ENCODE assay signal across 17 cellular contexts in genomic region chr3:64176461-64176996, GRCh38. TPM values are rescaled to one million over a fixed set of nuclear protein-coding genes. Genes with fewer than 3 reads are reported as not detected.
A peak's percentile ranks its signal among the peaks of the same experiment; 100 is the strongest.
DNase-seq lines count a peak whose midpoint lies in the region; ATAC-seq, FAIRE-seq and TF ChIP-seq lines count a peak whose summit lies in the region.
"Had no signal": no experiment of that assay in that cellular context is flagged by ENCODE, and none has a peak within 500 bp of the region (broad histone marks: within the 10 kb centered on the region; RNA-seq: fewer than 3 reads in every experiment).

No MANE protein-coding gene starts in this region.

- peak overlapping the region; percentile 18 for H3K4me3 Mint-ChIP-seq in MCF 10A (ENCODE audit: unreplicated experiment)
- H3K4me3 Mint-ChIP-seq in chondrocyte (ENCODE audit: unreplicated experiment) = no peak overlapping the region
- H3K4me3 Mint-ChIP-seq in activated T-helper 1 cell treated with anti-CD3 and anti-CD28 coated beads, Interleukin-12 subunit alpha, Interleukin-12 subunit beta, Interleukin-2, Interleukin-4 antibody, amounts not matched to agents 30 ng/mL and 10 ng/mL and 1 ng/mL, durations not matched to agents 14 hours and 24 hours and 36 hours = no peak overlapping the region
- H3K4me3 Mint-ChIP-seq: activated T-cell treated with anti-CD3 and anti-CD28 coated beads, Interleukin-2, amount 50 U/mL, for 24 hours; dendritic cell treated with granulocyte-macrophage colony-stimulating factor and Interleukin-4, amounts not matched to agents 40 ng/mL and 50 ng/mL, for 4 days; type B pancreatic cell had no signal

- intact Hi-C loops in MCF 10A (cut with micrococcal nuclease) = no loop called here
- intact Hi-C loops in breast epithelium (cut with DNase I; ENCODE audit: low total_unique reads) = no loop called here
- intact Hi-C loops in activated T-helper 1 cell treated with anti-CD3 and anti-CD28 coated beads, Interleukin-12 subunit alpha, Interleukin-12 subunit beta, Interleukin-2, Interleukin-4 antibody, amounts not matched to agents 30 ng/mL and 10 ng/mL and 1 ng/mL, durations not matched to agents 14 hours and 24 hours and 36 hours (cut with micrococcal nuclease) = no loop called here
- intact Hi-C loops in A673 (cut with micrococcal nuclease; ENCODE audit: unreplicated experiment) = no loop called here

- H3K36me3 ChIP-seq in breast epithelium = no peaks in the 10 kb centered on the region
- H3K36me3 ChIP-seq in A673 (ENCODE audit: insufficient read depth, low read length, poor library complexity, severe bottlenecking) = no peaks in the 10 kb centered on the region
- H3K36me3 ChIP-seq: adrenal gland had no signal

- no peak overlapping the region for H3K4me3 ChIP-seq in breast epithelium
- H3K4me3 ChIP-seq in A673 (ENCODE audit: low read depth, low read length, poor library complexity, severe bottlenecking) = no peak overlapping the region
- H3K4me3 ChIP-seq: adrenal gland, mucosa of descending colon had no signal

- no peaks in the 10 kb centered on the region for H3K27me3 ChIP-seq in breast epithelium
- H3K27me3 ChIP-seq in A673 (replicated peaks; ENCODE audit: insufficient read depth, low read depth, low read length, poor library complexity) = peaks cover 4% of the 10 kb centered on the region
- H3K27me3 ChIP-seq: adrenal gland had no signal

- TF ChIP-seq CTCF in MCF 10A (IDR thresholded peaks at IDR 0.05; ENCODE audit: unreplicated experiment) = no peak
- TF ChIP-seq CTCF in breast epithelium (IDR thresholded peaks at IDR 0.05) = no peak
- TF ChIP-seq CTCF in chondrocyte (IDR thresholded peaks at IDR 0.05) = no peak
- no peak for TF ChIP-seq CTCF in A673 (conservative IDR thresholded peaks at IDR 0.05; ENCODE audit: low read depth, low read length)

- no peaks in the 10 kb centered on the region for H3K9me3 Mint-ChIP-seq in MCF 10A (ENCODE audit: unreplicated experiment)
- H3K9me3 Mint-ChIP-seq in chondrocyte (ENCODE audit: low read depth) = no peaks in the 10 kb centered on the region
- H3K9me3 Mint-ChIP-seq in activated T-helper 1 cell treated with anti-CD3 and anti-CD28 coated beads, Interleukin-12 subunit alpha, Interleukin-12 subunit beta, Interleukin-2, Interleukin-4 antibody, amounts not matched to agents 30 ng/mL and 10 ng/mL and 1 ng/mL, durations not matched to agents 14 hours and 24 hours and 36 hours = no peaks in the 10 kb centered on the region
- H3K9me3 Mint-ChIP-seq: activated T-cell treated with anti-CD3 and anti-CD28 coated beads, Interleukin-2, amount 50 U/mL, for 24 hours; dendritic cell treated with granulocyte-macrophage colony-stimulating factor and Interleukin-4, amounts not matched to agents 40 ng/mL and 50 ng/mL, for 4 days had no signal

- H3K4me1 Mint-ChIP-seq in MCF 10A (ENCODE audit: insufficient read depth, unreplicated experiment) (peaks cover 24% of the 10 kb centered on the region), chondrocyte (ENCODE audit: low read depth) (peaks cover 41% of the 10 kb centered on the region)
- H3K4me1 Mint-ChIP-seq in activated T-helper 1 cell treated with anti-CD3 and anti-CD28 coated beads, Interleukin-12 subunit alpha, Interleukin-12 subunit beta, Interleukin-2, Interleukin-4 antibody, amounts not matched to agents 30 ng/mL and 10 ng/mL and 1 ng/mL, durations not matched to agents 14 hours and 24 hours and 36 hours (ENCODE audit: low read depth) = no peaks in the 10 kb centered on the region

- CTCF ChIA-PET in MCF 10A (lab: Yijun Ruan, JAX) (interaction anchor here (1.0 kb wide), 1 partner anchor 12 kb away, joined by 4 read pairs; no protein-coding TSS in a partner anchor), A673 (lab: Charles Lee) (no interaction called here), HEK293T (lab: Yijun Ruan, JAX) (no interaction called here)

- BruUV-seq in MCF 10A (replicated peaks; lab: Mats Ljungman, UMichigan) (no TSS peak), A673 (replicated peaks; lab: Mats Ljungman, UMichigan) (no TSS peak)

- POLR2A ChIA-PET in MCF 10A (lab: Yijun Ruan, JAX) (interaction anchor here (0.6 to 2.4 kb wide), 9 partner anchors 8 to 48 kb away, joined by 3 to 14 read pairs (median 4); no protein-coding TSS in a partner anchor), A673 (lab: Charles Lee; ENCODE audit: low non-redundant PET) (no interaction called here), HEK293T (lab: Yijun Ruan, JAX) (no interaction called here)

- ATAC-seq in HG03575 (IDR thresholded peaks at IDR 0.05; ENCODE audit: extremely low read depth, insufficient number of reproducible peaks, low FRiP score, unreplicated experiment) = peak; percentile 92
- ATAC-seq: mucosa of descending colon had no signal

- H3K27me3 Mint-ChIP-seq in MCF 10A (ENCODE audit: insufficient read depth, unreplicated experiment) (no peaks in the 10 kb centered on the region), chondrocyte (ENCODE audit: low read depth) (no peaks in the 10 kb centered on the region)
- H3K27me3 Mint-ChIP-seq in activated T-helper 1 cell treated with anti-CD3 and anti-CD28 coated beads, Interleukin-12 subunit alpha, Interleukin-12 subunit beta, Interleukin-2, Interleukin-4 antibody, amounts not matched to agents 30 ng/mL and 10 ng/mL and 1 ng/mL, durations not matched to agents 14 hours and 24 hours and 36 hours (ENCODE audit: insufficient read depth) = peaks cover 2% of the 10 kb centered on the region
- H3K27me3 Mint-ChIP-seq: dendritic cell treated with granulocyte-macrophage colony-stimulating factor and Interleukin-4, amounts not matched to agents 40 ng/mL and 50 ng/mL, for 4 days; type B pancreatic cell had no signal

- H3K36me3 Mint-ChIP-seq in MCF 10A (ENCODE audit: insufficient read depth, unreplicated experiment) = peaks cover 5% of the 10 kb centered on the region
- H3K36me3 Mint-ChIP-seq in chondrocyte (ENCODE audit: low read depth) = peaks cover 7% of the 10 kb centered on the region
- H3K36me3 Mint-ChIP-seq in activated T-helper 1 cell treated with anti-CD3 and anti-CD28 coated beads, Interleukin-12 subunit alpha, Interleukin-12 subunit beta, Interleukin-2, Interleukin-4 antibody, amounts not matched to agents 30 ng/mL and 10 ng/mL and 1 ng/mL, durations not matched to agents 14 hours and 24 hours and 36 hours (ENCODE audit: low read depth) = no peaks in the 10 kb centered on the region

- H3K9me3 ChIP-seq in breast epithelium (no peaks in the 10 kb centered on the region), A673 (ENCODE audit: low read depth, low read length, poor library complexity, severe bottlenecking) (no peaks in the 10 kb centered on the region)
- H3K9me3 ChIP-seq: adrenal gland, mucosa of descending colon had no signal

- H3K27ac ChIP-seq in breast epithelium = no peak overlapping the region
- no peak overlapping the region for H3K27ac ChIP-seq in A673 (ENCODE audit: low read depth, low read length, poor library complexity, severe bottlenecking)
- H3K27ac ChIP-seq: adrenal gland had no signal

- no peaks in the 10 kb centered on the region for H3K4me1 ChIP-seq in breast epithelium
- no peaks in the 10 kb centered on the region for H3K4me1 ChIP-seq in A673 (ENCODE audit: insufficient read depth, low read length, poor library complexity, severe bottlenecking)
- H3K4me1 ChIP-seq: adrenal gland had no signal

- no peak for TF ChIP-seq POLR2A in breast epithelium (IDR thresholded peaks at IDR 0.05)

- DNase-seq in MCF 10A (ENCODE audit: unreplicated experiment) (no peak), breast epithelium (ENCODE audit: low spot score in 2 of 2) (no peak), chondrocyte (ENCODE audit: low spot score) (no peak), frontal cortex (ENCODE audit: low spot score in 2 of 2) (no peak), A673 (ENCODE audit: low spot score) (no peak), HEK293T (ENCODE audit: extremely low spot score) (no peak)
- DNase-seq in activated T-helper 1 cell treated with anti-CD3 and anti-CD28 coated beads, Interleukin-12 subunit alpha, Interleukin-12 subunit beta, Interleukin-2, Interleukin-4 antibody, amounts not matched to agents 30 ng/mL and 10 ng/mL and 1 ng/mL, durations not matched to agents 14 hours and 24 hours and 36 hours (ENCODE audit: low spot score) = no peak
- DNase-seq: 8988T; activated T-cell treated with anti-CD3 and anti-CD28 coated beads, Interleukin-2, amount 50 U/mL, for 24 hours; adrenal gland; COR-L47; mucosa of descending colon; NCI-H2081 treated with DMSO at 0.1 percent for 48 hours had no signal

- FAIRE-seq in frontal cortex (lab: Jason Lieb, UNC) = no peak
- FAIRE-seq: GM19239 had no signal

- peak overlapping the region; percentile 91 for H3K27ac Mint-ChIP-seq in MCF 10A (ENCODE audit: low read depth, unreplicated experiment)
- H3K27ac Mint-ChIP-seq in chondrocyte (ENCODE audit: unreplicated experiment) = peak overlapping the region; percentile 55
- H3K27ac Mint-ChIP-seq in activated T-helper 1 cell treated with anti-CD3 and anti-CD28 coated beads, Interleukin-12 subunit alpha, Interleukin-12 subunit beta, Interleukin-2, Interleukin-4 antibody, amounts not matched to agents 30 ng/mL and 10 ng/mL and 1 ng/mL, durations not matched to agents 14 hours and 24 hours and 36 hours = no peak overlapping the region
- H3K27ac Mint-ChIP-seq: activated T-cell treated with anti-CD3 and anti-CD28 coated beads, Interleukin-2, amount 50 U/mL, for 24 hours; dendritic cell treated with granulocyte-macrophage colony-stimulating factor and Interleukin-4, amounts not matched to agents 40 ng/mL and 50 ng/mL, for 4 days; type B pancreatic cell had no signal

TF ChIP-seq in HEK293T, 16 proteins besides CTCF, POLR2A, EP300 and RAD21:
- TF ChIP-seq FOXA1 (IDR thresholded peaks at IDR 0.05) (no peak), FOXM1 (IDR thresholded peaks at IDR 0.05; ENCODE audit: borderline replicate concordance) (no peak), FOXK2 (IDR thresholded peaks at IDR 0.05) (no peak), NFRKB (IDR thresholded peaks at IDR 0.05) (no peak), BHLHE40 (IDR thresholded peaks at IDR 0.05; ENCODE audit: borderline replicate concordance) (no peak), CTBP1 (IDR thresholded peaks at IDR 0.05; ENCODE audit: borderline replicate concordance) (no peak), SUZ12 (IDR thresholded peaks at IDR 0.05) (no peak), TARDBP (IDR thresholded peaks at IDR 0.05) (no peak), ZNF384 (IDR thresholded peaks at IDR 0.05) (no peak), ELF4 (IDR thresholded peaks at IDR 0.05) (no peak)

RNA-seq across cellular contexts. Expression of gene PRICKLE2, which starts 48.7 kb away (rescaled TPM):
- 9.6 and 11.4 TPM in 2 replicates for total RNA-seq in MCF 10A (2022)
- total RNA-seq in breast epithelium = 10 to 100 TPM; 35.1 to 72.5 (median 44.5) TPM
- total RNA-seq in chondrocyte = 48.2 to 103 TPM (median 60.5 TPM) in 3 replicates
- total RNA-seq in activated T-helper 1 cell treated with anti-CD3 and anti-CD28 coated beads, Interleukin-12 subunit alpha, Interleukin-12 subunit beta, Interleukin-2, Interleukin-4 antibody, amounts not matched to agents 30 ng/mL and 10 ng/mL and 1 ng/mL, durations not matched to agents 14 hours and 24 hours and 36 hours = not detected in 2 replicates
- total RNA-seq in frontal cortex = 84.0 TPM
- 0.04 TPM in 1 of 2 replicates, not detected in the other for total RNA-seq in A673 (2021)

Comparison
In these comparisons a context has a peak if more than half of its experiments do, and no peak if none do; other contexts are left out.
1. RNA of gene PRICKLE2, which starts 48.7 kb away (total RNA-seq): 84.0 TPM in frontal cortex (single experiment), 48.2 to 103 TPM in chondrocyte, 35.1 to 72.5 TPM in breast epithelium and 9.6 to 11.4 TPM in MCF 10A; not detected in activated T-helper 1 cell treated with anti-CD3 and anti-CD28 coated beads, Interleukin-12 subunit alpha, Interleukin-12 subunit beta, Interleukin-2, Interleukin-4 antibody, amounts not matched to agents 30 ng/mL and 10 ng/mL and 1 ng/mL, durations not matched to agents 14 hours and 24 hours and 36 hours and 0.04 TPM in A673; every median in the first group is over 10 times any median in the second.